ENCODE assay signal across 1 cellular context in genomic region chr19:48724796-48725753, GRCh38.
TF ChIP-seq lines count a peak whose summit lies in the region.

No MANE protein-coding gene starts in this region.

TF ChIP-seq in K562, 482 proteins besides CTCF, POLR2A, EP300 and RAD21 (continued from another document):
- TF ChIP-seq CGGBP1 (CRISPR knock-in tag; IDR thresholded peaks at IDR 0.05) (no peak), IRF1 (CRISPR knock-in tag; IDR thresholded peaks at IDR 0.05; ENCODE audit: borderline replicate concordance) (no peak), GABPB1 (CRISPR knock-in tag; IDR thresholded peaks at IDR 0.05) (peak; percentile 80), TEAD4 (IDR thresholded peaks at IDR 0.05; ENCODE audit: low read length) (peak; percentile 47; the same call in 1 of the 2 replicates), TEAD4 (CRISPR knock-in tag; IDR thresholded peaks at IDR 0.05; ENCODE audit: borderline replicate concordance) (no peak), NUFIP1 (IDR thresholded peaks at IDR 0.05; ENCODE audit: partially characterized antibody) (no peak), HNRNPK (IDR thresholded peaks at IDR 0.05; ENCODE audit: low read depth, low read length, poor library complexity, severe bottlenecking) (no peak), NONO (IDR thresholded peaks at IDR 0.05; ENCODE audit: low read depth in 2 of 2, low read length in 1 of 2) (no peak), JUND (IDR thresholded peaks at IDR 0.05; ENCODE audit: borderline replicate concordance, low read depth, low read length) (no peak; the same call in 1 of the 2 replicates), JUND (tag; IDR thresholded peaks at IDR 0.05; ENCODE audit: borderline replicate concordance, low read depth, low read length) (peak; percentile 74; the same call in 2 of the 3 replicates), ZNF280B (CRISPR knock-in tag; IDR thresholded peaks at IDR 0.05) (no peak), FOSL1 (tag; conservative IDR thresholded peaks at IDR 0.05) (peak; percentile 22; the same call in 1 of the 2 replicates), ZNF583 (CRISPR knock-in tag; IDR thresholded peaks at IDR 0.05) (no peak), ZNF41 (CRISPR knock-in tag; conservative IDR thresholded peaks at IDR 0.05) (no peak), TFAM (CRISPR knock-in tag; conservative IDR thresholded peaks at IDR 0.05) (no peak), GABPA (tag; conservative IDR thresholded peaks at IDR 0.05; ENCODE audit: low read depth) (peak; percentile 93), ZKSCAN8 (CRISPR knock-in tag; IDR thresholded peaks at IDR 0.05) (peak; percentile 74; the same call in 1 of the 2 replicates), SAP30 (IDR thresholded peaks at IDR 0.05; ENCODE audit: borderline replicate concordance, insufficient read depth, low read depth, low read length, poor library complexity, severe bottlenecking) (no peak), ZNF347 (CRISPR knock-in tag; IDR thresholded peaks at IDR 0.05; ENCODE audit: low read depth) (no peak), ZNF175 (CRISPR knock-in tag; IDR thresholded peaks at IDR 0.05; ENCODE audit: low read depth) (peak; percentile 86), ZC3H8 (IDR thresholded peaks at IDR 0.05) (no peak), BDP1 (IDR thresholded peaks at IDR 0.05; ENCODE audit: insufficient read depth, insufficient read length) (no peak), MNT (conservative IDR thresholded peaks at IDR 0.05) (0 out of 4 replicates have a peak, but pooled peaks of 1 of the 2 experiments have one; percentile 32)
